In the genomic region with DNA sequence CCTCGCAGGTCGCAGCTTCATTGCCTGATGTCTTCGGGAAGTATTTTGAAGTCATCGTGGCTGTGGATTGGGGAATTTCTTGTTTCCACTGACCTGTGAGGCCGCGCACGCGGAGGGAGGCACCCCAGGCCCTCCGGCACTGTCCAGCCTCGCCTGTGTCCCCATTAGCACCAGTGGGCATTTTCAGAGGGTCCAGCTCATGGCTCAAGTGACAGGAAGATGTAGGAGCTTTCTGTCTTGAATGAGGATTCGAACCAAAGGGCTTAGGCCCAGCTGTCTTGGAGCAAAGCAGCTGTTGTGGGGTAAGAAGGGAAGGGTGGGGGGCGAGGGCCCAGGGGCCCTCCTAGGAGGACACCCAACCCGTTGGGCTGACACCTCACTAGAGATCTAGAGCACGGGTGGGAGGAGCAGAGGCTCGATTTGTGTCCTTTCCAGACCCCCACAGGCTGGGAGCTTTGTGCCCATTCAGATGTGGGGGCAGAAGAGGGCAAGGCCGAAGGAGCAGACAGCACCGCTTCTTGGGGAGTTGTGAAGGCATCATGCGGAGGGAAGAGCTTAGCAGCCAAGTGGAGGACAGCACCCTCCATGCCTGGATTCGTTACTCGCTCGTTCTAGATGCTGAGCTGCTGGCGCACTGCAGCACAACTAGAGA, we compare ENCODE assay signal across 8 cellular contexts. TPM values are rescaled to one million over a fixed set of nuclear protein-coding genes. Genes with fewer than 3 reads are reported as not detected.
DNase-seq lines count a peak whose midpoint lies in the region; ATAC-seq, FAIRE-seq and TF ChIP-seq lines count a peak whose summit lies in the region.

No MANE protein-coding gene starts in this region.

- H3K9me3 ChIP-seq in SJSA1 (replicated peaks) (no peaks in the 10 kb centered on the region), fibroblast of lung (ENCODE audit: control insufficient read depth, insufficient read depth, low read depth, low read length) (no peaks in the 10 kb centered on the region), psoas muscle (peaks cover 8% of the 10 kb centered on the region)

- no peak for ATAC-seq in psoas muscle

- intact Hi-C loops in psoas muscle (cut with DNase I): loop anchor here (2.0 to 10.0 kb wide), 5 partner anchors 80 to 238 kb away; partner anchors contain the start of genes ZNF33A (in 2 of the 2), ZNF248 (in 1 of the 2) and ZNF25 (in 1 of the 2)

- TF ChIP-seq POLR2A in GM12891 (IDR thresholded peaks at IDR 0.05; ENCODE audit: low read depth, low read length): no peak

- no peaks in the 10 kb centered on the region for H4K20me1 ChIP-seq in fibroblast of lung (ENCODE audit: control insufficient read depth, extremely low read depth, insufficient read depth, low read length)

- H2AFZ ChIP-seq in fibroblast of lung (ENCODE audit: low read length): peak overlapping the region; percentile 98

- no peak for TF ChIP-seq CTCF in fibroblast of lung (conservative IDR thresholded peaks at IDR 0.05 in 1 of 2, IDR thresholded peaks at IDR 0.05 in 1 of 2; ENCODE audit: low read depth in 1 of 2, low read length in 2 of 2)
- no peak for TF ChIP-seq CTCF in psoas muscle (IDR thresholded peaks at IDR 0.05)

- peak overlapping the region; percentile 74 for H3K9ac ChIP-seq in fibroblast of lung (ENCODE audit: insufficient read depth, low read length)

- 41 to 45% (median 42%) methylated on average over 22 of the region's 22 CpGs for WGBS in psoas muscle, 3 donors

- peak; percentile 8 for DNase-seq in GM12891 (ENCODE audit: insufficient read length, low spot score)
- no peak for DNase-seq in SJSA1 (ENCODE audit: low read depth in 1 of 2, low spot score in 2 of 2)
- DNase-seq in fibroblast of lung (ENCODE audit: low read depth in 2 of 2): peak in 1 of 2 donors; percentile 19
- DNase-seq in psoas muscle: no peak
- no peak for DNase-seq in SIG-M5 (lab: John Stamatoyannopoulos, UW)
- DNase-seq in kidney tubule cell (ENCODE audit: low spot score): no peak
- no peak for DNase-seq in middle frontal gyrus (ENCODE audit: extremely low spot score, low spot score)
- DNase-seq in retina: no peak

- peak; percentile 50 for FAIRE-seq in GM12891 (lab: Jason Lieb, UNC)

- peak overlapping the region; percentile 96 for H3K4me2 ChIP-seq in fibroblast of lung (ENCODE audit: extremely low read depth, insufficient read depth, low read length)

- H3K4me3 ChIP-seq in SJSA1: peak overlapping the region; percentile 50
- peak overlapping the region; percentile 82 to 89 (median 86) for H3K4me3 ChIP-seq in fibroblast of lung (replicated peaks in 1 of 4; ENCODE audit: control extremely low read depth in 1 of 4, insufficient read depth in 1 of 4, low read depth in 3 of 4, low read length in 4 of 4)
- peak overlapping the region; percentile 96 for H3K4me3 ChIP-seq in psoas muscle

- peaks cover 20% of the 10 kb centered on the region for H3K36me3 ChIP-seq in SJSA1
- no peaks in the 10 kb centered on the region for H3K36me3 ChIP-seq in fibroblast of lung (ENCODE audit: control insufficient read depth, insufficient read depth, low read length)
- H3K36me3 ChIP-seq in psoas muscle (ENCODE audit: insufficient read depth in 1 of 2, low read depth in 1 of 2): peaks cover 0 to 44% of the 10 kb centered on the region in 2 donors

- H3K27ac ChIP-seq in SJSA1: no peak overlapping the region
- peak overlapping the region; percentile 81 for H3K27ac ChIP-seq in fibroblast of lung (ENCODE audit: insufficient read depth, low read length)
- peak overlapping the region; percentile 90 for H3K27ac ChIP-seq in psoas muscle

- peaks cover 12% of the 10 kb centered on the region for H3K79me2 ChIP-seq in fibroblast of lung (ENCODE audit: control insufficient read depth, insufficient read depth, low read length)

- H3K27me3 ChIP-seq in SJSA1 (replicated peaks) (no peaks in the 10 kb centered on the region), fibroblast of lung (ENCODE audit: control insufficient read depth, insufficient read depth, low read length) (no peaks in the 10 kb centered on the region), psoas muscle (ENCODE audit: insufficient read depth in 3 of 3, low read length in 2 of 3) (no peaks in the 10 kb centered on the region)

- H3K4me1 ChIP-seq in SJSA1 (replicated peaks): peaks cover 6% of the 10 kb centered on the region
- H3K4me1 ChIP-seq in fibroblast of lung (ENCODE audit: control insufficient read depth, extremely low read depth, insufficient read depth, low read length): peaks cover 6% of the 10 kb centered on the region
- peaks cover 4% of the 10 kb centered on the region for H3K4me1 ChIP-seq in psoas muscle

TF ChIP-seq in GM12891, 5 proteins besides CTCF, POLR2A, EP300 and RAD21:
- TF ChIP-seq POU2F2 (IDR thresholded peaks at IDR 0.05; ENCODE audit: low read depth, low read length) (no peak), PAX5 (IDR thresholded peaks at IDR 0.05; ENCODE audit: insufficient read depth, low read length, severe bottlenecking) (no peak), SPI1 (IDR thresholded peaks at IDR 0.05; ENCODE audit: low read depth, low read length) (no peak), POLR2AphosphoS5 (IDR thresholded peaks at IDR 0.05; ENCODE audit: low read depth, low read length) (no peak), TAF1 (IDR thresholded peaks at IDR 0.05; ENCODE audit: low read depth, low read length) (no peak)

RNA-seq across cellular contexts. Expression of gene ZNF37A, which starts 0.9 kb away (rescaled TPM):
- 8.3 TPM for polyA plus RNA-seq in GM12891 (2012; ENCODE audit: low read depth, missing spikeins)
- total RNA-seq in SJSA1 (2014; rRNA removed; shearing (Covaris generic)): 3.0 and 8.6 TPM in 2 replicates
- total RNA-seq in fibroblast of lung (17.7 and 20.3 TPM in 2 replicates), psoas muscle (1 to 10 TPM; 6.9 to 9.8 (median 8.0) TPM)
- polyA plus RNA-seq in fibroblast of lung (7.1 and 9.7 TPM in 2 replicates), psoas muscle (1 to 10 TPM; 1.7 to 7.9 (median 3.8) TPM)
- polyA plus RNA-seq in fibroblast of lung (2012): 4.9 and 6.4 TPM in 2 replicates
- polyA minus RNA-seq in fibroblast of lung (ENCODE audit: low replicate concordance): 4.3 and 7.3 TPM in 2 replicates
